In the genomic region with DNA sequence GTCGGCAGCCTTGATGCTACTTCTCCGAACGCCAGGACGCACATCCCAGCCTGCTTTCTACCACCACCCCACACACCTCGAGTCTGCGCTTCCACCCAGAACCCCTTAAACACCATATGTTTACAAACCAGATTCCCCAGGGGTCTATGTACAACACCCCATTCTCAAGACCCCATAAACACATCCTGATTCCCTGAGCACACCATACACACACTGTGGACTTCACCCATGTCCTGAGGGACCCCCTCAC, we compare ENCODE assay signal across 10 cellular contexts. TPM values are rescaled to one million over a fixed set of nuclear protein-coding genes. Genes with fewer than 3 reads are reported as not detected.
A peak's percentile ranks its signal among the peaks of the same experiment; 100 is the strongest.
DNase-seq lines count a peak whose midpoint lies in the region; ATAC-seq, FAIRE-seq and TF ChIP-seq lines count a peak whose summit lies in the region.
"Had no signal": no experiment of that assay in that cellular context is flagged by ENCODE, and none has a peak within 500 bp of the region (broad histone marks: within the 10 kb centered on the region; RNA-seq: fewer than 3 reads in every experiment).

No MANE protein-coding gene starts in this region.

- POLR2A ChIA-PET in CD4-positive, alpha-beta memory T cell (lab: Charles Lee; ENCODE audit: partially characterized antibody) = no interaction called here

- H3K9me3 Mint-ChIP-seq in CD4-positive, alpha-beta memory T cell = peaks cover 0 to 2% (median 0%) of the 10 kb centered on the region in 8 donors
- no peaks in the 10 kb centered on the region for H3K9me3 Mint-ChIP-seq in progenitor cell of endocrine pancreas (ENCODE audit: low read depth)

- peaks cover 3 to 8% (median 6%) of the 10 kb centered on the region in 4 donors for H3K4me1 Mint-ChIP-seq in CD4-positive, alpha-beta memory T cell
- H3K4me1 Mint-ChIP-seq in progenitor cell of endocrine pancreas (ENCODE audit: low read depth) = peaks cover 48% of the 10 kb centered on the region

- DNase-seq in CD4-positive, alpha-beta memory T cell = no peak
- DNase-seq in SJSA1 (ENCODE audit: low read depth in 1 of 2, low spot score in 2 of 2) (no peak), fibroblast of the aortic adventitia (ENCODE audit: low read depth) (peak; percentile 11), progenitor cell of endocrine pancreas (ENCODE audit: low spot score, unreplicated experiment) (no peak), GM19240 (ENCODE audit: insufficient read length, low spot score) (no peak), frontal cortex (ENCODE audit: low spot score in 2 of 2) (no peak)
- DNase-seq: NCI-H524 treated with DMSO at 0.1 percent for 48 hours had no signal

- no peaks in the 10 kb centered on the region for H3K36me3 Mint-ChIP-seq in CD4-positive, alpha-beta memory T cell
- H3K36me3 Mint-ChIP-seq in progenitor cell of endocrine pancreas (ENCODE audit: insufficient read depth) = no peaks in the 10 kb centered on the region

- CTCF ChIA-PET in CD4-positive, alpha-beta memory T cell (lab: Charles Lee; ENCODE audit: partially characterized antibody) = interaction anchor here (1.0 to 2.1 kb wide), 3 partner anchors 9 to 39 kb away, joined by 3 to 5 read pairs (median 4); no protein-coding TSS in a partner anchor

- no peak overlapping the region for H3K4me3 ChIP-seq in CD4-positive, alpha-beta memory T cell (ENCODE audit: low read length in 2 of 2)
- H3K4me3 ChIP-seq in SJSA1 = peak overlapping the region; percentile 53
- peak overlapping the region; percentile 82 for H3K4me3 ChIP-seq in fibroblast of the aortic adventitia (ENCODE audit: low read depth, low read length)

- intact Hi-C loops in CD4-positive, alpha-beta memory T cell (cut with micrococcal nuclease) = no loop called here

- H3K27ac ChIP-seq in CD4-positive, alpha-beta memory T cell (ENCODE audit: low read depth, low read length) = no peak overlapping the region
- no peak overlapping the region for H3K27ac ChIP-seq in SJSA1

- H3K27me3 ChIP-seq in CD4-positive, alpha-beta memory T cell (ENCODE audit: insufficient read depth, low read length) = no peaks in the 10 kb centered on the region
- H3K27me3 ChIP-seq in SJSA1 (replicated peaks) = no peaks in the 10 kb centered on the region

- peak overlapping the region; percentile 75 to 88 (median 81) for H3K4me3 Mint-ChIP-seq in CD4-positive, alpha-beta memory T cell
- peak overlapping the region; percentile 90 for H3K4me3 Mint-ChIP-seq in progenitor cell of endocrine pancreas (ENCODE audit: low read depth)

- no peak for FAIRE-seq in frontal cortex (lab: Jason Lieb, UNC)
- FAIRE-seq: endometrium had no signal

- ATAC-seq in HG02571 (IDR thresholded peaks at IDR 0.05; ENCODE audit: unreplicated experiment) (no peak), GM21737 (IDR thresholded peaks at IDR 0.05; ENCODE audit: unreplicated experiment) (no peak)

- H3K9me3 ChIP-seq in CD4-positive, alpha-beta memory T cell (ENCODE audit: control insufficient read depth in 1 of 2, low read length in 2 of 2) = no peaks in the 10 kb centered on the region
- H3K9me3 ChIP-seq in SJSA1 (replicated peaks) = no peaks in the 10 kb centered on the region

- peaks cover 0 to 1% of the 10 kb centered on the region in 2 donors for H3K27me3 Mint-ChIP-seq in CD4-positive, alpha-beta memory T cell
- H3K27me3 Mint-ChIP-seq in progenitor cell of endocrine pancreas = peaks cover 33% of the 10 kb centered on the region

- no peaks in the 10 kb centered on the region for H3K36me3 ChIP-seq in CD4-positive, alpha-beta memory T cell (ENCODE audit: insufficient read depth, low read length)
- no peaks in the 10 kb centered on the region for H3K36me3 ChIP-seq in SJSA1

- H3K4me1 ChIP-seq in CD4-positive, alpha-beta memory T cell (ENCODE audit: insufficient read depth, low read length) = peaks cover 6% of the 10 kb centered on the region
- H3K4me1 ChIP-seq in SJSA1 (replicated peaks) = peaks cover 6% of the 10 kb centered on the region

- H3K27ac Mint-ChIP-seq in CD4-positive, alpha-beta memory T cell = peak overlapping the region in 4 of 7 donors; percentile 51 to 85 (median 80)
- peak overlapping the region; percentile 75 for H3K27ac Mint-ChIP-seq in progenitor cell of endocrine pancreas

- no peak for TF ChIP-seq CTCF in fibroblast of the aortic adventitia (IDR thresholded peaks at IDR 0.05; ENCODE audit: insufficient read depth, low read length)
- no peak for TF ChIP-seq CTCF in progenitor cell of endocrine pancreas (IDR thresholded peaks at IDR 0.05; ENCODE audit: unreplicated experiment)

RNA-seq across cellular contexts. Expression of a gene that starts 0.7 kb away (rescaled TPM):
- total RNA-seq in CD4-positive, alpha-beta memory T cell = 1 to 10 TPM in 1 of 2 experiments, under 1 TPM in 1; 0.30 to 1.5 TPM
- polyA plus RNA-seq in CD4-positive, alpha-beta memory T cell = 1 to 10 TPM in 1 of 2 donors, not detected in 1; 1.9 TPM
- 24.2 and 38.3 TPM in 2 replicates for total RNA-seq in SJSA1 (2014; rRNA removed; shearing (Covaris generic))
- total RNA-seq in fibroblast of the aortic adventitia (ENCODE audit: low replicate concordance) (24.9 and 50.9 TPM in 2 replicates), progenitor cell of endocrine pancreas (46.6 and 47.0 TPM in 2 replicates), frontal cortex (10.6 TPM)

Comparison
In these comparisons a context has a peak if more than half of its experiments do, and no peak if none do; other contexts are left out.
1. H3K4me3 ChIP-seq: peak in SJSA1 (single experiment) and fibroblast of the aortic adventitia (single experiment); none in CD4-positive, alpha-beta memory T cell (0 of 2).